ENCODE assay signal across 11 cellular contexts in the genomic region with DNA sequence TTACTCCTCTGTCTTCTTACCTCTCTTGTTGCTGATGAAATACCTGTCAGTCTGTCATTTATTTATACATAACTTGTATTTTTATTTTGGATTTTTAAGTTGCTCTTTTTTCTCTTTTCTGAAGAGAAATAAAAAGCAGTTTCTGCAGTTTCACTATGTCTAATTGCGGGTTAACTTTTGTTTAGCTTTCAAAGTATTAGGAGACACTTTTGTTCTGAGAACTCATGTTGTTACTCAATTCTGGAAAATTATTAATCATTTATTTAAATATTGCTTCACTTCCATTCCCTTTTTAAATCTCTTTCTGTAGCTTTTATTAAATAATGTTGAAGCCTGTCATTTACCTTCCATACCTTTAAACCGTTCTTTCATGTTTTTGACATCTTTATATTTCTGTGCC.
"Had no signal": no experiment of that assay in that cellular context is flagged by ENCODE, and none has a peak within 500 bp of the region (broad histone marks: within the 10 kb centered on the region; RNA-seq: fewer than 3 reads in every experiment).

No MANE protein-coding gene starts in this region.

- H3K4me3 ChIP-seq: GM23248, GM23338, HAP-1 had no signal

- FAIRE-seq: H1, H54 had no signal

- H3K4me3 Mint-ChIP-seq: GM23338, H9, HFFc6 had no signal

- H3K9ac ChIP-seq: GM23248 had no signal

- H2AFZ ChIP-seq: GM23248, GM23338 had no signal

- H3K36me3 ChIP-seq: HAP-1 had no signal

- ATAC-seq: GM23338, HCT116 had no signal

- H3K4me1 ChIP-seq: HAP-1 had no signal

- H3K4me1 Mint-ChIP-seq: GM23338, H9 had no signal

- H3K27ac ChIP-seq: GM23248 had no signal

- DNase-seq: GM23248, GOT3, H7, H9, HCEC 1CT, HFFc6 had no signal

- H3K4me2 ChIP-seq: GM23338 had no signal

- H3K27ac Mint-ChIP-seq: GM23338, H9, HFFc6 had no signal

- H3K9me3 ChIP-seq: HAP-1 had no signal
